ENCODE assay signal across 24 cellular contexts in the genomic region with DNA sequence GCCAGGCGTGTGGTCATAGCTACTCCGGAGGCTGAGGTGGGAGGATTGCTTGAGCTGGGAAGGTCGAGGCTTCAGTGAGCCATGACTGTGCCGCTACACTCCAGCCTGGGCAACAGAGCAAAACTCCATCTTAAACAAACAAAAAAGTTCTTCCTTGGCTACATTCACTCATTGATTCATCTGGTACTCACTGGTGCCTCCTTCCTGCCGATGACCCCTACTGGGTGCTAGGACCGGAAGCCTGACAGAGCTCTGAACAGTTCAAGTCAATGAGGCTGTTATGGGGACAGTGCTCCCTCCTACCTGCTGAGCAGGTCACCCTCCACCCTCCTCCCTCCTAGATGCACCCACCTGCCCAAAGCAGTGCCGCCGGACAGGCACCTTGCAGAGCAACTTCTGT. TPM values are rescaled to one million over a fixed set of nuclear protein-coding genes. Genes with fewer than 3 reads are reported as not detected.
DNase-seq lines count a peak whose midpoint lies in the region; ATAC-seq, FAIRE-seq and TF ChIP-seq lines count a peak whose summit lies in the region.
"Had no signal": no experiment of that assay in that cellular context is flagged by ENCODE, and none has a peak within 500 bp of the region (broad histone marks: within the 10 kb centered on the region; RNA-seq: fewer than 3 reads in every experiment).

No MANE protein-coding gene starts in this region.

- peaks cover 2% of the 10 kb centered on the region for H3K36me3 Mint-ChIP-seq in activated CD8-positive, alpha-beta T cell treated with anti-CD3 and anti-CD28 coated beads, Interleukin-2, amount 10 ng/mL, durations not matched to agents 7 days and 5 days (ENCODE audit: low read depth)
- H3K36me3 Mint-ChIP-seq in activated CD8-positive, alpha-beta T cell treated with anti-CD3 and anti-CD28 coated beads for 36 hours (ENCODE audit: low read depth) = no peaks in the 10 kb centered on the region
- H3K36me3 Mint-ChIP-seq: activated naive CD4-positive, alpha-beta T cell treated with anti-CD3 and anti-CD28 coated beads, Interleukin-2, amount 50 U/mL, for 72 hours; immature natural killer cell had no signal

- peaks cover 46% of the 10 kb centered on the region for H3K4me1 Mint-ChIP-seq in activated CD8-positive, alpha-beta T cell treated with anti-CD3 and anti-CD28 coated beads, Interleukin-2, amount 10 ng/mL, durations not matched to agents 7 days and 5 days (ENCODE audit: low read depth)
- H3K4me1 Mint-ChIP-seq in activated CD8-positive, alpha-beta T cell treated with anti-CD3 and anti-CD28 coated beads for 36 hours (ENCODE audit: low read depth) = peaks cover 21% of the 10 kb centered on the region

- H3K36me3 ChIP-seq in PC-3 (ENCODE audit: low read depth, low read length) (no peaks in the 10 kb centered on the region), endothelial cell of umbilical vein (ENCODE audit: control insufficient read depth in 2 of 2, extremely low read depth in 1 of 2, insufficient read depth in 2 of 2, low read length in 2 of 2) (no peaks in the 10 kb centered on the region), osteoblast (ENCODE audit: insufficient read depth, low read length) (peaks cover 27% of the 10 kb centered on the region)

- dilution Hi-C loops in endothelial cell of umbilical vein (cut with MboI; ENCODE audit: extremely low pct_ligation_motif_present, low sequenced_read_pairs) = no loop called here

- ATAC-seq in activated CD8-positive, alpha-beta T cell treated with anti-CD3 and anti-CD28 coated beads, Interleukin-2, amount 10 ng/mL, durations not matched to agents 7 days and 5 days = no peak
- no peak for ATAC-seq in activated CD8-positive, alpha-beta T cell treated with anti-CD3 and anti-CD28 coated beads for 36 hours
- ATAC-seq in PC-3 (peak; percentile 2; the same call in 1 of the 2 replicates), HG03097 (IDR thresholded peaks at IDR 0.05; ENCODE audit: low FRiP score, unreplicated experiment) (no peak)
- ATAC-seq: activated naive CD4-positive, alpha-beta T cell treated with anti-CD3 and anti-CD28 coated beads, Interleukin-2, amount 50 U/mL, for 72 hours; Panc1 had no signal

- H3K9me3 ChIP-seq in PC-3 (ENCODE audit: low read length) = no peaks in the 10 kb centered on the region
- H3K9me3 ChIP-seq in endothelial cell of umbilical vein (replicated peaks; ENCODE audit: control insufficient read depth, insufficient read depth, low read length) = no peaks in the 10 kb centered on the region
- H3K9me3 ChIP-seq in osteoblast (ENCODE audit: low read depth, low read length) = no peaks in the 10 kb centered on the region

- H2AFZ ChIP-seq in PC-3 (ENCODE audit: low read length) (no peak overlapping the region), endothelial cell of umbilical vein (ENCODE audit: low read depth, low read length) (no peak overlapping the region), osteoblast (ENCODE audit: low read length) (no peak overlapping the region)

- H3K9me3 Mint-ChIP-seq in activated CD8-positive, alpha-beta T cell treated with anti-CD3 and anti-CD28 coated beads, Interleukin-2, amount 10 ng/mL, durations not matched to agents 7 days and 5 days (ENCODE audit: insufficient read depth) = no peaks in the 10 kb centered on the region
- no peaks in the 10 kb centered on the region for H3K9me3 Mint-ChIP-seq in activated CD8-positive, alpha-beta T cell treated with anti-CD3 and anti-CD28 coated beads for 36 hours
- H3K9me3 Mint-ChIP-seq: activated B cell treated with CpG ODN at 0.5 μM for 24 hours; activated naive CD4-positive, alpha-beta T cell treated with anti-CD3 and anti-CD28 coated beads, Interleukin-2, amount 50 U/mL, for 72 hours; dendritic cell treated with granulocyte-macrophage colony-stimulating factor and Interleukin-4, amounts not matched to agents 40 ng/mL and 50 ng/mL, for 4 days; immature natural killer cell had no signal

- H4K20me1 ChIP-seq in PC-3 (ENCODE audit: low read length) (no peaks in the 10 kb centered on the region), endothelial cell of umbilical vein (replicated peaks; ENCODE audit: control insufficient read depth, extremely low read depth, insufficient read depth, low read length) (no peaks in the 10 kb centered on the region), osteoblast (ENCODE audit: insufficient read depth, low read length) (peaks cover 5% of the 10 kb centered on the region)

- peak overlapping the region; percentile 10 for H3K4me3 Mint-ChIP-seq in activated CD8-positive, alpha-beta T cell treated with anti-CD3 and anti-CD28 coated beads, Interleukin-2, amount 10 ng/mL, durations not matched to agents 7 days and 5 days
- no peak overlapping the region for H3K4me3 Mint-ChIP-seq in activated CD8-positive, alpha-beta T cell treated with anti-CD3 and anti-CD28 coated beads for 36 hours
- H3K4me3 Mint-ChIP-seq: activated B cell treated with CpG ODN at 0.5 μM for 24 hours; dendritic cell treated with granulocyte-macrophage colony-stimulating factor and Interleukin-4, amounts not matched to agents 40 ng/mL and 50 ng/mL, for 4 days had no signal

- no TSS peak for BruUV-seq in PC-3 (replicated peaks; lab: Mats Ljungman, UMichigan)
- no TSS peak for BruUV-seq in endothelial cell of umbilical vein (replicated peaks; lab: Mats Ljungman, UMichigan)

- H3K9me2 ChIP-seq in PC-3 (replicated peaks; ENCODE audit: low read length) = no peaks in the 10 kb centered on the region

- FAIRE-seq in endothelial cell of umbilical vein (lab: Jason Lieb, UNC) = peak; percentile 66
- FAIRE-seq: A204.1 had no signal

- intact Hi-C loops in activated CD8-positive, alpha-beta T cell treated with anti-CD3 and anti-CD28 coated beads for 36 hours (cut with micrococcal nuclease) = loop anchor here (10.0 kb wide), 1 partner anchor 68 kb away; a partner anchor contains a TSS
- intact Hi-C loops in PC-3 (cut with micrococcal nuclease) = no loop called here
- intact Hi-C loops in endothelial cell of umbilical vein (cut with micrococcal nuclease) = no loop called here

- H3K27me3 ChIP-seq in PC-3 (ENCODE audit: low read length) = no peaks in the 10 kb centered on the region
- no peaks in the 10 kb centered on the region for H3K27me3 ChIP-seq in endothelial cell of umbilical vein (ENCODE audit: control insufficient read depth in 2 of 2, insufficient read depth in 2 of 2, low read length in 2 of 2)
- H3K27me3 ChIP-seq in osteoblast (ENCODE audit: insufficient read depth, low read length) = no peaks in the 10 kb centered on the region

- H3K9ac ChIP-seq in PC-3 (ENCODE audit: low read length) = no peak overlapping the region
- H3K9ac ChIP-seq in endothelial cell of umbilical vein (replicated peaks; ENCODE audit: extremely low read depth, insufficient read depth, low read length) = no peak overlapping the region

- H3K9me1 ChIP-seq in endothelial cell of umbilical vein (replicated peaks; ENCODE audit: control insufficient read depth, extremely low read depth, insufficient read depth, low read length) = no peaks in the 10 kb centered on the region

- no peak for TF ChIP-seq CTCF in activated CD8-positive, alpha-beta T cell treated with anti-CD3 and anti-CD28 coated beads for 36 hours (IDR thresholded peaks at IDR 0.05)
- TF ChIP-seq CTCF in PC-3 (conservative IDR thresholded peaks at IDR 0.05; ENCODE audit: low read depth, low read length) = no peak
- TF ChIP-seq CTCF in endothelial cell of umbilical vein (IDR thresholded peaks at IDR 0.05; ENCODE audit: extremely low read depth in 1 of 2, insufficient read depth in 1 of 2, low read depth in 1 of 2, low read length in 2 of 2) = no peak
- TF ChIP-seq CTCF in osteoblast (IDR thresholded peaks at IDR 0.05; ENCODE audit: extremely low read depth, low read depth, low read length) = no peak

- H3K27ac ChIP-seq in PC-3 (ENCODE audit: low read length) (no peak overlapping the region), endothelial cell of umbilical vein (ENCODE audit: insufficient read depth, low read depth, low read length) (no peak overlapping the region), osteoblast (ENCODE audit: low read depth, low read length) (no peak overlapping the region)

- no peak overlapping the region for H3K4me2 ChIP-seq in PC-3 (ENCODE audit: low read length)
- H3K4me2 ChIP-seq in endothelial cell of umbilical vein (ENCODE audit: insufficient read depth, low read length) = no peak overlapping the region
- H3K4me2 ChIP-seq in osteoblast (ENCODE audit: insufficient read depth, low read length) = no peak overlapping the region

- H3K4me1 ChIP-seq in PC-3 (ENCODE audit: insufficient read depth, low read length) = peaks cover 24% of the 10 kb centered on the region
- peaks cover 25% of the 10 kb centered on the region for H3K4me1 ChIP-seq in endothelial cell of umbilical vein (ENCODE audit: control insufficient read depth, extremely low read depth, insufficient read depth, low read length)
- peaks cover 16% of the 10 kb centered on the region for H3K4me1 ChIP-seq in osteoblast (ENCODE audit: insufficient read depth, low read length)

- H3K27me3 Mint-ChIP-seq in activated CD8-positive, alpha-beta T cell treated with anti-CD3 and anti-CD28 coated beads, Interleukin-2, amount 10 ng/mL, durations not matched to agents 7 days and 5 days (ENCODE audit: low read depth) = peaks cover 10% of the 10 kb centered on the region
- H3K27me3 Mint-ChIP-seq in activated CD8-positive, alpha-beta T cell treated with anti-CD3 and anti-CD28 coated beads for 36 hours = peaks cover 3% of the 10 kb centered on the region
- H3K27me3 Mint-ChIP-seq: activated B cell treated with CpG ODN at 0.5 μM for 24 hours had no signal

- H3K79me2 ChIP-seq in PC-3 (ENCODE audit: low read length) = no peaks in the 10 kb centered on the region
- H3K79me2 ChIP-seq in endothelial cell of umbilical vein (ENCODE audit: control insufficient read depth, insufficient read depth, low read length) = no peaks in the 10 kb centered on the region
- peaks cover 11% of the 10 kb centered on the region for H3K79me2 ChIP-seq in osteoblast (ENCODE audit: insufficient read depth, low read length)

- POLR2A ChIA-PET in activated CD8-positive, alpha-beta T cell treated with anti-CD3 and anti-CD28 coated beads, Interleukin-2, amount 10 ng/mL, durations not matched to agents 7 days and 5 days (lab: Charles Lee) = no interaction called here
- POLR2A ChIA-PET in activated CD8-positive, alpha-beta T cell treated with anti-CD3 and anti-CD28 coated beads for 36 hours (lab: Charles Lee) = interaction anchor here (0.9 to 1.7 kb wide), 4 partner anchors 20 to 142 kb away, joined by 3 to 4 read pairs (median 3); a partner anchor contains a TSS
- POLR2A ChIA-PET in PC-3 (lab: Charles Lee; ENCODE audit: unreplicated experiment) (interaction anchor here (0.6 kb wide), 2 partner anchors 10 to 19 kb away, joined by 3 to 42 read pairs; no protein-coding TSS in a partner anchor), endothelial cell of umbilical vein (lab: Charles Lee) (interaction anchor here (0.7 kb wide), 1 partner anchor 30 kb away, joined by 4 read pairs; no protein-coding TSS in a partner anchor)

- H3F3A ChIP-seq in PC-3 (ENCODE audit: low read length, unreplicated experiment) = no peaks in the 10 kb centered on the region

- H3K4me3 ChIP-seq in PC-3 (ENCODE audit: low read length) = no peak overlapping the region
- H3K4me3 ChIP-seq in endothelial cell of umbilical vein (replicated peaks in 1 of 3; ENCODE audit: insufficient read depth in 1 of 3, low read depth in 1 of 3, low read length in 3 of 3) = no peak overlapping the region
- no peak overlapping the region for H3K4me3 ChIP-seq in osteoblast (ENCODE audit: insufficient read depth, low read length)

- peak overlapping the region; percentile 2 for H3K27ac Mint-ChIP-seq in activated CD8-positive, alpha-beta T cell treated with anti-CD3 and anti-CD28 coated beads, Interleukin-2, amount 10 ng/mL, durations not matched to agents 7 days and 5 days
- no peak overlapping the region for H3K27ac Mint-ChIP-seq in activated CD8-positive, alpha-beta T cell treated with anti-CD3 and anti-CD28 coated beads for 36 hours
- H3K27ac Mint-ChIP-seq: activated B cell treated with CpG ODN at 0.5 μM for 24 hours; activated naive CD4-positive, alpha-beta T cell treated with anti-CD3 and anti-CD28 coated beads, Interleukin-2, amount 50 U/mL, for 72 hours had no signal

- no peak for TF ChIP-seq POLR2A in endothelial cell of umbilical vein (IDR thresholded peaks at IDR 0.05; ENCODE audit: low read depth, low read length)

- no peak for DNase-seq in activated CD8-positive, alpha-beta T cell treated with anti-CD3 and anti-CD28 coated beads, Interleukin-2, amount 10 ng/mL, durations not matched to agents 7 days and 5 days
- DNase-seq in activated CD8-positive, alpha-beta T cell treated with anti-CD3 and anti-CD28 coated beads for 36 hours = no peak
- peak; percentile 69 for DNase-seq in PC-3
- DNase-seq in endothelial cell of umbilical vein (ENCODE audit: low read depth, low spot score) = no peak
- DNase-seq in osteoblast (ENCODE audit: insufficient read length, low spot score, missing footprints) = peak; percentile 90
- DNase-seq in hippocampal formation (lab: John Stamatoyannopoulos, UW) = no peak
- DNase-seq in NCI-H128 (lab: John Stamatoyannopoulos, UW; ENCODE audit: unreplicated experiment) = no peak
- DNase-seq: activated B cell treated with CpG ODN at 0.5 μM for 24 hours, immature natural killer cell, Karpas-422, NCI-H1048, NCI-H2029 treated with DMSO at 0.1 percent for 48 hours, NCI-H345, occipital lobe, retina, T-helper 2 cell had no signal

- CTCF ChIA-PET in activated CD8-positive, alpha-beta T cell treated with anti-CD3 and anti-CD28 coated beads, Interleukin-2, amount 10 ng/mL, durations not matched to agents 7 days and 5 days (lab: Charles Lee) = interaction anchor here (1.2 to 2.8 kb wide), 2 partner anchors 23 to 84 kb away, joined by 4 to 9 read pairs; no protein-coding TSS in a partner anchor
- CTCF ChIA-PET in activated CD8-positive, alpha-beta T cell treated with anti-CD3 and anti-CD28 coated beads for 36 hours (lab: Charles Lee) = interaction anchor here (0.6 to 3.8 kb wide), 3 partner anchors 44 to 98 kb away, joined by 3 to 14 read pairs (median 13); a partner anchor contains a TSS
- CTCF ChIA-PET in PC-3 (lab: Charles Lee) = no interaction called here
- CTCF ChIA-PET in endothelial cell of umbilical vein (lab: Charles Lee) = interaction anchor here (0.5 to 1.9 kb wide), 2 partner anchors 19 to 56 kb away, joined by 3 to 5 read pairs; no protein-coding TSS in a partner anchor

RNA-seq across cellular contexts. Expression of a gene that starts 4.9 kb away (rescaled TPM):
- total RNA-seq in activated CD8-positive, alpha-beta T cell treated with anti-CD3 and anti-CD28 coated beads, Interleukin-2, amount 10 ng/mL, durations not matched to agents 7 days and 5 days = 10 to 100 TPM; 17.0 to 17.6 TPM
- total RNA-seq in activated CD8-positive, alpha-beta T cell treated with anti-CD3 and anti-CD28 coated beads for 36 hours = 1 to 10 TPM; 3.9 to 4.6 TPM
- total RNA-seq in PC-3 (2014; rRNA removed) = 8.6 and 16.3 TPM in 2 replicates
- 4.3 and 4.7 TPM in 2 replicates for total RNA-seq in endothelial cell of umbilical vein
- polyA plus RNA-seq in endothelial cell of umbilical vein = 1.2 and 2.5 TPM in 2 replicates
- 0.67 and 0.87 TPM in 2 replicates for polyA plus RNA-seq in endothelial cell of umbilical vein (2011; cell fraction: cytosol; rRNA removed)
- 4.4 and 6.5 TPM in 2 replicates for polyA plus RNA-seq in endothelial cell of umbilical vein (2011; cell fraction: nucleus; rRNA removed)
- polyA plus RNA-seq in endothelial cell of umbilical vein (2012) = 4.3 and 5.3 TPM in 2 replicates
- polyA minus RNA-seq in endothelial cell of umbilical vein = 0.28 TPM in 1 of 2 replicates, not detected in the other
- polyA minus RNA-seq in endothelial cell of umbilical vein (2011; cell fraction: cytosol; rRNA and poly(A)+ RNA removed) = not detected
- 0.77 and 1.1 TPM in 2 replicates for polyA minus RNA-seq in endothelial cell of umbilical vein (2011; cell fraction: nucleus; rRNA and poly(A)+ RNA removed)
- total RNA-seq in osteoblast = 231 and 259 TPM in 2 replicates

RNA-seq across cellular contexts. Expression of a gene that starts 5.2 kb away (rescaled TPM):
- 10 to 100 TPM; 42.1 to 43.5 TPM for total RNA-seq in activated CD8-positive, alpha-beta T cell treated with anti-CD3 and anti-CD28 coated beads, Interleukin-2, amount 10 ng/mL, durations not matched to agents 7 days and 5 days
- total RNA-seq in activated CD8-positive, alpha-beta T cell treated with anti-CD3 and anti-CD28 coated beads for 36 hours = 10 to 100 TPM in 1 of 2 experiments, 1 to 10 TPM in 1; 9.6 to 10.5 TPM
- 9.4 and 19.4 TPM in 2 replicates for total RNA-seq in PC-3 (2014; rRNA removed)
- total RNA-seq in endothelial cell of umbilical vein = 24.2 and 24.4 TPM in 2 replicates
- 40.7 and 53.5 TPM in 2 replicates for polyA plus RNA-seq in endothelial cell of umbilical vein
- polyA plus RNA-seq in endothelial cell of umbilical vein (2011; cell fraction: cytosol; rRNA removed) = 17.8 and 18.0 TPM in 2 replicates
- polyA plus RNA-seq in endothelial cell of umbilical vein (2011; cell fraction: nucleus; rRNA removed) = 20.5 and 24.6 TPM in 2 replicates
- 23.3 and 25.8 TPM in 2 replicates for polyA plus RNA-seq in endothelial cell of umbilical vein (2012)
- polyA minus RNA-seq in endothelial cell of umbilical vein = 14.1 and 17.7 TPM in 2 replicates
- polyA minus RNA-seq in endothelial cell of umbilical vein (2011; cell fraction: cytosol; rRNA and poly(A)+ RNA removed) = 4.1 TPM
- 2.4 and 3.6 TPM in 2 replicates for polyA minus RNA-seq in endothelial cell of umbilical vein (2011; cell fraction: nucleus; rRNA and poly(A)+ RNA removed)
- 5.1 and 7.1 TPM in 2 replicates for total RNA-seq in osteoblast

RNA-seq across cellular contexts. Expression of a gene that starts 21.0 kb away (rescaled TPM):
- total RNA-seq in activated CD8-positive, alpha-beta T cell treated with anti-CD3 and anti-CD28 coated beads, Interleukin-2, amount 10 ng/mL, durations not matched to agents 7 days and 5 days = under 1 TPM; 0.37 to 0.45 TPM
- total RNA-seq in activated CD8-positive, alpha-beta T cell treated with anti-CD3 and anti-CD28 coated beads for 36 hours = 1 to 10 TPM; 1.4 to 1.5 TPM
- total RNA-seq in PC-3 (2014; rRNA removed) = 0.40 TPM in 1 of 2 replicates, not detected in the other
- total RNA-seq in endothelial cell of umbilical vein = 0.35 and 0.38 TPM in 2 replicates
- 0.16 and 0.37 TPM in 2 replicates for polyA plus RNA-seq in endothelial cell of umbilical vein
- polyA plus RNA-seq in endothelial cell of umbilical vein (2011; cell fraction: cytosol; rRNA removed) = 0.23 and 0.27 TPM in 2 replicates
- 0.97 and 1.0 TPM in 2 replicates for polyA plus RNA-seq in endothelial cell of umbilical vein (2011; cell fraction: nucleus; rRNA removed)
- polyA plus RNA-seq in endothelial cell of umbilical vein (2012) = 0.11 and 0.30 TPM in 2 replicates
- 0.21 and 1.3 TPM in 2 replicates for polyA minus RNA-seq in endothelial cell of umbilical vein
- not detected for polyA minus RNA-seq in endothelial cell of umbilical vein (2011; cell fraction: cytosol; rRNA and poly(A)+ RNA removed)
- 0.87 TPM in 1 of 2 replicates, not detected in the other for polyA minus RNA-seq in endothelial cell of umbilical vein (2011; cell fraction: nucleus; rRNA and poly(A)+ RNA removed)
- under 0.01 and 0.36 TPM in 2 replicates for total RNA-seq in osteoblast

RNA-seq across cellular contexts. Expression of a gene that starts 21.2 kb away (rescaled TPM):
- 100 to 1,000 TPM; 191 to 193 TPM for total RNA-seq in activated CD8-positive, alpha-beta T cell treated with anti-CD3 and anti-CD28 coated beads, Interleukin-2, amount 10 ng/mL, durations not matched to agents 7 days and 5 days
- total RNA-seq in activated CD8-positive, alpha-beta T cell treated with anti-CD3 and anti-CD28 coated beads for 36 hours = 10 to 100 TPM; 77.7 to 78.7 TPM
- total RNA-seq in PC-3 (2014; rRNA removed) (15.6 and 28.7 TPM in 2 replicates), endothelial cell of umbilical vein (56.1 and 61.5 TPM in 2 replicates), osteoblast (14.5 and 18.0 TPM in 2 replicates)
- 32.1 and 40.6 TPM in 2 replicates for polyA plus RNA-seq in endothelial cell of umbilical vein
- polyA plus RNA-seq in endothelial cell of umbilical vein (2011; cell fraction: cytosol; rRNA removed) = 11.4 and 16.9 TPM in 2 replicates
- 199 and 251 TPM in 2 replicates for polyA plus RNA-seq in endothelial cell of umbilical vein (2011; cell fraction: nucleus; rRNA removed)
- polyA plus RNA-seq in endothelial cell of umbilical vein (2012) = 23.4 and 23.7 TPM in 2 replicates
- polyA minus RNA-seq in endothelial cell of umbilical vein = 22.1 and 24.7 TPM in 2 replicates
- 21.6 TPM for polyA minus RNA-seq in endothelial cell of umbilical vein (2011; cell fraction: cytosol; rRNA and poly(A)+ RNA removed)
- polyA minus RNA-seq in endothelial cell of umbilical vein (2011; cell fraction: nucleus; rRNA and poly(A)+ RNA removed) = 53.2 and 73.3 TPM in 2 replicates

RNA-seq across cellular contexts. Expression of a gene that starts 33.4 kb away (rescaled TPM):
- 10 to 100 TPM; 29.8 to 30.0 TPM for total RNA-seq in activated CD8-positive, alpha-beta T cell treated with anti-CD3 and anti-CD28 coated beads, Interleukin-2, amount 10 ng/mL, durations not matched to agents 7 days and 5 days
- 10 to 100 TPM in 1 of 2 experiments, 1 to 10 TPM in 1; 9.9 to 12.8 TPM for total RNA-seq in activated CD8-positive, alpha-beta T cell treated with anti-CD3 and anti-CD28 coated beads for 36 hours
- total RNA-seq in PC-3 (2014; rRNA removed) (0.22 and 0.52 TPM in 2 replicates), endothelial cell of umbilical vein (2.4 and 3.2 TPM in 2 replicates), osteoblast (not detected in 2 replicates)
- polyA plus RNA-seq in endothelial cell of umbilical vein = 3.2 and 5.0 TPM in 2 replicates
- 0.30 and 0.32 TPM in 2 replicates for polyA plus RNA-seq in endothelial cell of umbilical vein (2011; cell fraction: cytosol; rRNA removed)
- polyA plus RNA-seq in endothelial cell of umbilical vein (2011; cell fraction: nucleus; rRNA removed) = 8.9 TPM in 2 replicates
- 0.35 and 0.52 TPM in 2 replicates for polyA plus RNA-seq in endothelial cell of umbilical vein (2012)
- 0.66 TPM in 1 of 2 replicates, not detected in the other for polyA minus RNA-seq in endothelial cell of umbilical vein
- not detected for polyA minus RNA-seq in endothelial cell of umbilical vein (2011; cell fraction: cytosol; rRNA and poly(A)+ RNA removed)
- 2.1 and 4.6 TPM in 2 replicates for polyA minus RNA-seq in endothelial cell of umbilical vein (2011; cell fraction: nucleus; rRNA and poly(A)+ RNA removed)
- total RNA-seq: fibroblast of villous mesenchyme, G401, occipital lobe, urinary bladder had no signal
- polyA plus RNA-seq: immature natural killer cell had no signal

Comparison
In these comparisons a context has a peak if more than half of its experiments do, and no peak if none do; other contexts are left out.
1. DNase-seq: peak in PC-3 (single experiment) and osteoblast (single experiment); none in activated CD8-positive, alpha-beta T cell treated with anti-CD3 and anti-CD28 coated beads, Interleukin-2, amount 10 ng/mL, durations not matched to agents 7 days and 5 days (single experiment), activated CD8-positive, alpha-beta T cell treated with anti-CD3 and anti-CD28 coated beads for 36 hours (single experiment), endothelial cell of umbilical vein (single experiment), hippocampal formation (0 of 2) and NCI-H128 (single experiment).
2. RNA of a gene that starts 4.9 kb away (total RNA-seq): 231 to 259 TPM in osteoblast; 17.0 to 17.6 TPM in activated CD8-positive, alpha-beta T cell treated with anti-CD3 and anti-CD28 coated beads, Interleukin-2, amount 10 ng/mL, durations not matched to agents 7 days and 5 days, 8.6 to 16.3 TPM in PC-3, 4.3 to 4.7 TPM in endothelial cell of umbilical vein and 3.9 to 4.6 TPM in activated CD8-positive, alpha-beta T cell treated with anti-CD3 and anti-CD28 coated beads for 36 hours; every median in the first group is over 10 times any median in the second.